In genomic region chr13:99063952-99064351, GRCh38 we compare ENCODE assay signal across 13 cellular contexts.
DNase-seq lines count a peak whose midpoint lies in the region; ATAC-seq and TF ChIP-seq lines count a peak whose summit lies in the region.
"Had no signal": no experiment of that assay in that cellular context is flagged by ENCODE, and none has a peak within 500 bp of the region (broad histone marks: within the 10 kb centered on the region; RNA-seq: fewer than 3 reads in every experiment).

No MANE protein-coding gene starts in this region.

- H3K27me3 Mint-ChIP-seq in GM23338 (ENCODE audit: insufficient read depth, low read depth, poor library complexity): peaks cover 5% of the 10 kb centered on the region

- no peaks in the 10 kb centered on the region for H3F3A ChIP-seq in GM23338 (replicated peaks; ENCODE audit: low read depth)

- no peaks in the 10 kb centered on the region for H3K9me3 ChIP-seq in hepatocyte (ENCODE audit: low read depth)
- H3K9me3 ChIP-seq: lower lobe of right lung had no signal

- TF ChIP-seq CTCF in hepatocyte (IDR thresholded peaks at IDR 0.05; ENCODE audit: poor library complexity) (no peak), GM23338 (conservative IDR thresholded peaks at IDR 0.05; ENCODE audit: low read depth in 2 of 2) (no peak), GM20000 (IDR thresholded peaks at IDR 0.05; ENCODE audit: extremely low read depth, missing control alignments) (no peak)

- 100% methylated on average over 1 of the region's 1 CpG for WGBS in hepatocyte (ENCODE audit: low lambda C conversion rate, missing lambda C conversion rate)

- no peak overlapping the region for H3K4me2 ChIP-seq in hepatocyte
- no peak overlapping the region for H3K4me2 ChIP-seq in GM23338
- H3K4me2 ChIP-seq: smooth muscle cell had no signal

- no peaks in the 10 kb centered on the region; the same call in 2 of the 3 replicates for H3K36me3 Mint-ChIP-seq in GM23338 (ENCODE audit: low read depth)

- H3K4me1 ChIP-seq in hepatocyte (ENCODE audit: insufficient read depth) (peaks cover 25% of the 10 kb centered on the region), GM23338 (ENCODE audit: insufficient read depth) (no peaks in the 10 kb centered on the region)

- ATAC-seq in GM21619 (IDR thresholded peaks at IDR 0.05; ENCODE audit: unreplicated experiment) (peak; percentile 66), GM23338 (no peak), HG02678 (IDR thresholded peaks at IDR 0.05; ENCODE audit: unreplicated experiment) (no peak)
- ATAC-seq: HepG2, lower lobe of right lung had no signal

- peaks cover 3% of the 10 kb centered on the region for H3K79me2 ChIP-seq in hepatocyte
- H3K79me2 ChIP-seq in GM23338 (replicated peaks; ENCODE audit: insufficient read depth): peaks cover 4% of the 10 kb centered on the region; the same call in 1 of the 2 replicates

- peaks cover 17% of the 10 kb centered on the region for H3K4me1 Mint-ChIP-seq in GM23338

- no peak overlapping the region for H3K4me3 ChIP-seq in hepatocyte
- H3K4me3 ChIP-seq in GM23338: no peak overlapping the region
- H3K4me3 ChIP-seq: lower lobe of right lung, smooth muscle cell had no signal

- H3K9me3 Mint-ChIP-seq in GM23338: no peaks in the 10 kb centered on the region

- no peak overlapping the region for H3K27ac Mint-ChIP-seq in GM23338

- H4K20me1 ChIP-seq in hepatocyte (ENCODE audit: insufficient read depth, poor library complexity, severe bottlenecking): no peaks in the 10 kb centered on the region
- no peaks in the 10 kb centered on the region for H4K20me1 ChIP-seq in GM23338 (replicated peaks; ENCODE audit: insufficient read depth)

- H3K36me3 ChIP-seq in hepatocyte (replicated peaks; ENCODE audit: insufficient read depth, low read depth) (no peaks in the 10 kb centered on the region), GM23338 (ENCODE audit: insufficient read depth) (0 out of 2 replicates have a peak, but pooled peaks cover 6% of the 10 kb centered on the region)
- H3K36me3 ChIP-seq: lower lobe of right lung had no signal

- H3K27me3 ChIP-seq in hepatocyte (no peaks in the 10 kb centered on the region), GM23338 (ENCODE audit: insufficient read depth) (no peaks in the 10 kb centered on the region)

- H3K9me2 ChIP-seq in hepatocyte (replicated peaks; ENCODE audit: insufficient read depth) (no peaks in the 10 kb centered on the region), GM23338 (ENCODE audit: insufficient read depth) (peaks cover 15% of the 10 kb centered on the region)

- H3K27ac ChIP-seq in hepatocyte (peak overlapping the region; percentile 23), GM23338 (ENCODE audit: low read depth) (no peak overlapping the region)

- no peak overlapping the region for H2AFZ ChIP-seq in hepatocyte
- no peak overlapping the region for H2AFZ ChIP-seq in GM23338

- no peak overlapping the region for H3K4me3 Mint-ChIP-seq in GM23338

- DNase-seq in ELR (ENCODE audit: low read depth) (peak; percentile 50), MV-4-11 (lab: John Stamatoyannopoulos, UW) (peak; percentile 62), hepatocyte (ENCODE audit: low spot score) (no peak), GM23338 (ENCODE audit: low spot score) (no peak), NAMALWA (ENCODE audit: low spot score) (no peak), GM20000 (ENCODE audit: low spot score) (no peak)
- DNase-seq: caudate nucleus, lower lobe of right lung, NCI-H2227 treated with DMSO at 0.1 percent for 48 hours had no signal

TF ChIP-seq in GM23338, 12 proteins besides CTCF, POLR2A, EP300 and RAD21:
- TF ChIP-seq ZNF114 (CRISPR knock-in tag; IDR thresholded peaks at IDR 0.05) (no peak), EZH2phosphoT487 (IDR thresholded peaks at IDR 0.05; ENCODE audit: unreplicated experiment) (no peak), POLR2AphosphoS5 (IDR thresholded peaks at IDR 0.05; ENCODE audit: low read depth) (no peak), ZNF331 (CRISPR knock-in tag; IDR thresholded peaks at IDR 0.05; ENCODE audit: low read depth) (no peak), JUNB (IDR thresholded peaks at IDR 0.05; ENCODE audit: unreplicated experiment) (no peak)

Comparison
In these comparisons a context has a peak if more than half of its experiments do, and no peak if none do; other contexts are left out.
1. DNase-seq: peak in ELR (single experiment) and MV-4-11 (single experiment); none in hepatocyte (single experiment), GM23338 (single experiment), NAMALWA (single experiment) and GM20000 (single experiment).